ENCODE assay signal across 8 cellular contexts in the genomic region with DNA sequence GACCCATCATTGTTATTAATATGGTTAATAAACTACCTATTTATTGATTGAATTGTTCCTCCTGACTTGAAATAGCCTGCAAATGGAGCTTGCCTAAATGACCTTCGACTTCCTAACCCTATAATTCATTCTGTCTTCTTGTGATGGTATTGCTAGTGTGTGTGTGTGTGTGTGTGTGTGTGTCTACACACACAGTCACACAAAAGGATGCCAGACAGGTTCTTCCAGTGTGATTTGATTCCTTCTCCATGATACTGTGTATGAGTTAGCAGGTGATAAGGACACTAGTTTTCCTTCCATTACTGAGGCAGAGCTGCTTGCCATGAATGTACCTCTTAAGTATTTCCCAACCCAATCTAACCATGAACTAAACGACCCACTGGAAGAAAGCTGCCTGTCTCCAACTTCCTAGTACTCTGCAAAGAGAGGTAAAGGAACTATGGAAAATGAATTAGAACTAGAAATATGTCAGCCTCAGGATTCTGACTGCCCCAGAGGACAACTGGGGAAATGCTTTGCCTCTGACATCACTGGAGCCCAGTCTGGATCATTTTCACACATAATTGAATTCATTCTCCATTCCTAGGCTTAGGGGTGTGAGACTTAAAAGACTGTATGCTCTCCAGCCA. TPM values are rescaled to one million over a fixed set of nuclear protein-coding genes. Genes with fewer than 3 reads are reported as not detected.
DNase-seq lines count a peak whose midpoint lies in the region; ATAC-seq and TF ChIP-seq lines count a peak whose summit lies in the region.

No MANE protein-coding gene starts in this region.

- no peaks in the 10 kb centered on the region for H3K27me3 ChIP-seq in BE2C
- H3K27me3 ChIP-seq in MG63 = no peaks in the 10 kb centered on the region

- H3K4me3 ChIP-seq in BE2C (ENCODE audit: low read depth, low read length) = no peak overlapping the region
- peak overlapping the region; percentile 37 for H3K4me3 ChIP-seq in MG63
- H3K4me3 ChIP-seq in coronary artery = no peak overlapping the region

- DNase-seq in BE2C (no peak), MG63 (peak; percentile 65), coronary artery (ENCODE audit: low spot score) (peak; percentile 14), myocyte (ENCODE audit: low read depth) (peak; percentile 69), NAMALWA (ENCODE audit: low spot score) (no peak), NCI-H446 treated with DMSO at 0.1 percent for 48 hours (lab: John Stamatoyannopoulos, UW) (no peak), GM13977 (ENCODE audit: low spot score) (no peak)

- H3K36me3 ChIP-seq in BE2C (peaks cover 7% of the 10 kb centered on the region), MG63 (peaks cover 33% of the 10 kb centered on the region)

- TF ChIP-seq CTCF in BE2C (IDR thresholded peaks at IDR 0.05; ENCODE audit: low read depth, low read length) (0 out of 2 replicates have a peak, but pooled peaks have one; percentile 14), coronary artery (IDR thresholded peaks at IDR 0.05) (no peak), GM13977 (IDR thresholded peaks at IDR 0.05; ENCODE audit: extremely low read depth, insufficient read depth, missing control alignments) (no peak)

- ATAC-seq in HG02852 (IDR thresholded peaks at IDR 0.05; ENCODE audit: unreplicated experiment) = no peak

- no peaks in the 10 kb centered on the region for H3K4me1 ChIP-seq in BE2C

- no peaks in the 10 kb centered on the region for H3K9me3 ChIP-seq in BE2C
- H3K9me3 ChIP-seq in MG63 = no peaks in the 10 kb centered on the region

- in situ Hi-C loops in GM13977 (cut with MboI; ENCODE audit: low pct_unique_long_range_greater_than_20kb, low sequenced_read_pairs, unreplicated experiment) = loop anchor here (10.0 kb wide), 1 partner anchor 79 kb away; no protein-coding TSS in a partner anchor

- peak overlapping the region; percentile 42 to 79 for H3K27ac ChIP-seq in coronary artery

RNA-seq across cellular contexts. Expression of a gene that starts 3.5 kb away (rescaled TPM):
- polyA plus RNA-seq in BE2C (2012; ENCODE audit: insufficient read depth, insufficient read length, low read depth) = 7.1 TPM
- 31.1 and 111 TPM in 2 replicates for total RNA-seq in MG63 (2014; rRNA removed; shearing (Covaris generic); ENCODE audit: low replicate concordance)
- 2.6 and 3.8 TPM in 2 replicates for total RNA-seq in myocyte
- 2.9 TPM for polyA plus RNA-seq in myocyte (2012)

RNA-seq across cellular contexts. Expression of a gene that starts 24.8 kb away (rescaled TPM):
- polyA plus RNA-seq in BE2C (2012; ENCODE audit: insufficient read depth, insufficient read length, low read depth) = 141 TPM
- total RNA-seq in MG63 (2014; rRNA removed; shearing (Covaris generic); ENCODE audit: low replicate concordance) = 8.9 and 11.2 TPM in 2 replicates
- 37.2 and 39.2 TPM in 2 replicates for total RNA-seq in myocyte
- 72.7 TPM for polyA plus RNA-seq in myocyte (2012)

Comparison
In these comparisons a context has a peak if more than half of its experiments do, and no peak if none do; other contexts are left out.
1. DNase-seq: peak in MG63 (single experiment), coronary artery (single experiment) and myocyte (single experiment); none in BE2C (single experiment), NAMALWA (single experiment), NCI-H446 treated with DMSO at 0.1 percent for 48 hours (single experiment) and GM13977 (single experiment).